In genomic region chr5:51604324-51604723, GRCh38 we compare ENCODE assay signal across 4 cellular contexts.
TF ChIP-seq lines count a peak whose summit lies in the region.

No MANE protein-coding gene starts in this region.

TF ChIP-seq in HepG2, 621 proteins besides CTCF, POLR2A, EP300 and RAD21 (continues in another document):
- TF ChIP-seq ZNF770 (CRISPR knock-in tag; IDR thresholded peaks at IDR 0.05) (no peak), POGK (CRISPR knock-in tag; conservative IDR thresholded peaks at IDR 0.05) (no peak), KAT7 (CRISPR knock-in tag; IDR thresholded peaks at IDR 0.05; ENCODE audit: borderline replicate concordance) (no peak)

TF ChIP-seq in HEK293, 187 proteins besides CTCF, POLR2A, EP300 and RAD21:
- TF ChIP-seq ATF2 (tag by site-specific recombination; IDR thresholded peaks at IDR 0.05; ENCODE audit: low read depth), result peak; percentile 59
- TF ChIP-seq ZNF112 (tag by site-specific recombination; IDR thresholded peaks at IDR 0.05), result no peak

TF ChIP-seq in GM12878, 131 proteins besides CTCF, POLR2A, EP300 and RAD21:
- TF ChIP-seq ATF7 (IDR thresholded peaks at IDR 0.05; ENCODE audit: low read depth) (peak; percentile 65), IKZF1 (conservative IDR thresholded peaks at IDR 0.05) (no peak)

TF ChIP-seq in K562, 482 proteins besides CTCF, POLR2A, EP300 and RAD21:
- TF ChIP-seq JUNB (CRISPR knock-in tag; conservative IDR thresholded peaks at IDR 0.05) (0 out of 2 replicates have a peak, but pooled peaks have one; percentile 37), HDAC6 (IDR thresholded peaks at IDR 0.05; ENCODE audit: low read depth, low read length) (no peak), JUND (IDR thresholded peaks at IDR 0.05; ENCODE audit: borderline replicate concordance, low read depth, low read length) (0 out of 2 replicates have a peak, but pooled peaks have one; percentile 16), JUND (tag; IDR thresholded peaks at IDR 0.05; ENCODE audit: borderline replicate concordance, low read depth, low read length) (peak; percentile 43; the same call in 1 of the 3 replicates), ATF3 (IDR thresholded peaks at IDR 0.05) (peak; percentile 69), ATF3 (CRISPR knock-in tag; conservative IDR thresholded peaks at IDR 0.05) (no peak), ATF1 (CRISPR knock-in tag; IDR thresholded peaks at IDR 0.05) (no peak), ATF1 (tag; IDR thresholded peaks at IDR 0.05) (0 out of 2 replicates have a peak, but pooled peaks have one; percentile 23)
